ENCODE assay signal across 8 cellular contexts in the genomic region with DNA sequence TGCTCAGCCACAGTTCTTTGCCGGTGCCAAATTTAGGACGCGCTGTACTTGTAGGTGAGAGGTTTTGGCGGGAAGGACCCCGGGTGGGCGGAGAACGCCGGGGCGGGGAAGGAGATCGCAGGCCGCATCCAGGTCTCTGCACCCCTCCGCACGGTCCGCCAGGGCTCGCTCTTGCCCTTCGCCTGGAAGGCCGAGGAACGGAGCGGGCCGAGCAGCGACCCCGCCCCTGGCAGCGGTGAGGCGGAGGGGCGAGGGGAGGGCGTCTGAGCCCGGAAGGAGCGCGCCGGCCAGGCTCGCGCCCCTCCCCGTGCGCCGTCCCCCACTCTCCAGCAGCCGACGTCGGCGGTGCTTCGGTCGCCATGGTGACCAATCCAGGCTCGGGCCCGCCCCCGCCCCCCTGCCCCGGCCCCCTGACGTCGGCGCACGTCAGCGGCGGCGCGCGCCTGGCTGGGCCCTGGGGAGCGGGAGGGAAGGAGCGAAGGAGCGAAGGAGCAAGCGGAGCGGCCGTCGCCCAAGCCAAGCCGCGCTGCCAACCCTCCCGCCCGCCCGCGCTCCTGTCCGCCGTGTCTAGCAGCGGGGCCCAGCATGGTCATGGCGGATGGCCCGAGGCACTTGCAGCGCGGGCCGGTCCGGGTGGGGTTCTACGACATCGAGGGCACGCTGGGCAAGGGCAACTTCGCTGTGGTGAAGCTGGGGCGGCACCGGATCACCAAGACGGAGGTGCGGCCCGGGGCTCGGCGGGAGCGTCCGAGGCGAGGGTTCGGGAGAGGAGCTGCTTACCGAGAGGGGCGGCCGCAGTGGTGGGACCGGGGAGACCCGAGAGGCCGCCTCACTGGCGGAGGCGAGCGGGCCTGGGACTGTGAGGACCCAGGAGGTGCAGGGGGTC. TPM values are rescaled to one million over a fixed set of nuclear protein-coding genes. Genes with fewer than 3 reads are reported as not detected.
DNase-seq lines count a peak whose midpoint lies in the region; ATAC-seq and TF ChIP-seq lines count a peak whose summit lies in the region.

Gene SIK2 (plus strand): TSS at position 471 of the 886 bp plus-strand sequence. CDS start 115 bp downstream, at position 586.

- H3K9me3 ChIP-seq in right lobe of liver, result no peaks in the 10 kb centered on the region

- H3K4me1 ChIP-seq in right lobe of liver, result peaks cover 0 to 33% (median 6%) of the 10 kb centered on the region in 4 donors

- H3K36me3 ChIP-seq in right lobe of liver, result no peaks in the 10 kb centered on the region

- peak within 1 kb of the TSS; percentile 99 to 100 (median 100) for H3K27ac ChIP-seq in right lobe of liver

- intact Hi-C loops in right lobe of liver (cut with DNase I), result loop anchor here in 1 of 2 donors (10.0 kb wide), 1 partner anchor 173 kb away; no protein-coding TSS in a partner anchor

- 0% methylated on average over 28 of the region's 100 CpGs for WGBS in right lobe of liver (ENCODE audit: insufficient coverage, low coverage, low lambda C conversion rate, missing lambda C conversion rate)

- peak; percentile 82 for ATAC-seq in GM19372 (IDR thresholded peaks at IDR 0.05; ENCODE audit: low read depth, unreplicated experiment)
- ATAC-seq in HG03521 (IDR thresholded peaks at IDR 0.05; ENCODE audit: unreplicated experiment), result peak; percentile 81
- ATAC-seq in right lobe of liver, result peak; percentile 85 to 96 (median 90)

- peak within 1 kb of the TSS; percentile 77 to 87 (median 81) for H3K4me3 ChIP-seq in right lobe of liver

- H3K27me3 ChIP-seq in right lobe of liver, result no peaks in the 10 kb centered on the region

- peak; percentile 93 to 95 (median 94) for TF ChIP-seq CTCF in right lobe of liver (IDR thresholded peaks at IDR 0.05)

- TF ChIP-seq POLR2A in right lobe of liver (IDR thresholded peaks at IDR 0.05), result peak; percentile 43

- DNase-seq in CD1c-positive myeloid dendritic cell (ENCODE audit: extremely low spot score), result peak; percentile 89
- peak; percentile 99 for DNase-seq in NCI-H526 treated with DMSO at 0.1 percent for 48 hours (lab: John Stamatoyannopoulos, UW)
- peak; percentile 87 to 90 for DNase-seq in activated CD4-positive, alpha-beta T cell treated with anti-CD3 and anti-CD28 coated beads, Interleukin-2, amount 50 U/mL, for 48 hours
- DNase-seq in dermis microvascular lymphatic vessel endothelial cell (ENCODE audit: low read depth in 2 of 2), result peak; percentile 82 to 97
- DNase-seq in right lobe of liver, result peak; percentile 96 to 97 (median 97)
- peak; percentile 82 to 85 for DNase-seq in stimulated activated CD4-positive, alpha-beta T cell treated with anti-CD3 and anti-CD28 coated beads, Interleukin-4, amount 100 ng/mL, for 4 hours

RNA-seq across cellular contexts. Expression of gene SIK2, which starts in this region (rescaled TPM):
- 5.5 and 10.5 TPM in 2 replicates for total RNA-seq in dermis microvascular lymphatic vessel endothelial cell
- 10 to 100 TPM; 15.4 to 39.5 (median 26.4) TPM for total RNA-seq in right lobe of liver

Comparison
In these comparisons a context has a peak if more than half of its experiments do, and no peak if none do; other contexts are left out.
1. Peak in every context shown above with its lines: DNase-seq, ATAC-seq, H3K4me3 ChIP-seq and H3K27ac ChIP-seq.